ENCODE assay signal across 1 cellular context in the genomic region with DNA sequence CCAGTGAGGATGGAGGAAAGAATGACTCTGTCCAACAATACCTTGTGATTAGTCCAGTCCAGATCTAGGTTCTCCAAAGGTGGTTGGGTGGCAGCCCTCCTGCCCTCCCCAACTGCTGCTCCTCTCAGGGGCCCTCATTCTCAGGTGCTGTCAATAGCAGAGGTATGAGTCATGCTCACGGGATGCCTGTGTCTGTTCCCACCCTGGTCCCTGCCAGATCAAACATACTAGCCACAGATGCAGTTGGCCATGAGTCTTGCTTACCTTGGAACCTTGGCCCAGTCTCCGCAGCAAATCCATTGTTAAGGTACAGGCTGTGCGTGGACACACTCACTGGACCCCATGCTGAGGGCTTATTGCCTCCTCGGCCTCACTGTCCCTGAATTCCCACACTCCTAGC.
TF ChIP-seq lines count a peak whose summit lies in the region.

No MANE protein-coding gene starts in this region.

TF ChIP-seq in HCT116, 20 proteins besides CTCF, POLR2A, EP300 and RAD21 (continued from another document):
- TF ChIP-seq, protein P1, sequence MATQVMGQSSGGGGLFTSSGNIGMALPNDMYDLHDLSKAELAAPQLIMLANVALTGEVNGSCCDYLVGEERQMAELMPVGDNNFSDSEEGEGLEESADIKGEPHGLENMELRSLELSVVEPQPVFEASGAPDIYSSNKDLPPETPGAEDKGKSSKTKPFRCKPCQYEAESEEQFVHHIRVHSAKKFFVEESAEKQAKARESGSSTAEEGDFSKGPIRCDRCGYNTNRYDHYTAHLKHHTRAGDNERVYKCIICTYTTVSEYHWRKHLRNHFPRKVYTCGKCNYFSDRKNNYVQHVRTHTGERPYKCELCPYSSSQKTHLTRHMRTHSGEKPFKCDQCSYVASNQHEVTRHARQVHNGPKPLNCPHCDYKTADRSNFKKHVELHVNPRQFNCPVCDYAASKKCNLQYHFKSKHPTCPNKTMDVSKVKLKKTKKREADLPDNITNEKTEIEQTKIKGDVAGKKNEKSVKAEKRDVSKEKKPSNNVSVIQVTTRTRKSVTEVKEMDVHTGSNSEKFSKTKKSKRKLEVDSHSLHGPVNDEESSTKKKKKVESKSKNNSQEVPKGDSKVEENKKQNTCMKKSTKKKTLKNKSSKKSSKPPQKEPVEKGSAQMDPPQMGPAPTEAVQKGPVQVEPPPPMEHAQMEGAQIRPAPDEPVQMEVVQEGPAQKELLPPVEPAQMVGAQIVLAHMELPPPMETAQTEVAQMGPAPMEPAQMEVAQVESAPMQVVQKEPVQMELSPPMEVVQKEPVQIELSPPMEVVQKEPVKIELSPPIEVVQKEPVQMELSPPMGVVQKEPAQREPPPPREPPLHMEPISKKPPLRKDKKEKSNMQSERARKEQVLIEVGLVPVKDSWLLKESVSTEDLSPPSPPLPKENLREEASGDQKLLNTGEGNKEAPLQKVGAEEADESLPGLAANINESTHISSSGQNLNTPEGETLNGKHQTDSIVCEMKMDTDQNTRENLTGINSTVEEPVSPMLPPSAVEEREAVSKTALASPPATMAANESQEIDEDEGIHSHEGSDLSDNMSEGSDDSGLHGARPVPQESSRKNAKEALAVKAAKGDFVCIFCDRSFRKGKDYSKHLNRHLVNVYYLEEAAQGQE (IDR thresholded peaks at IDR 0.05; ENCODE audit: low read depth) = no peak
- TF ChIP-seq, protein P2, sequence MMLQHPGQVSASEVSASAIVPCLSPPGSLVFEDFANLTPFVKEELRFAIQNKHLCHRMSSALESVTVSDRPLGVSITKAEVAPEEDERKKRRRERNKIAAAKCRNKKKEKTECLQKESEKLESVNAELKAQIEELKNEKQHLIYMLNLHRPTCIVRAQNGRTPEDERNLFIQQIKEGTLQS (IDR thresholded peaks at IDR 0.05) = no peak
- no peak for TF ChIP-seq ZNF274 (IDR thresholded peaks at IDR 0.05; ENCODE audit: low read depth, low read length)
